In the genomic region with DNA sequence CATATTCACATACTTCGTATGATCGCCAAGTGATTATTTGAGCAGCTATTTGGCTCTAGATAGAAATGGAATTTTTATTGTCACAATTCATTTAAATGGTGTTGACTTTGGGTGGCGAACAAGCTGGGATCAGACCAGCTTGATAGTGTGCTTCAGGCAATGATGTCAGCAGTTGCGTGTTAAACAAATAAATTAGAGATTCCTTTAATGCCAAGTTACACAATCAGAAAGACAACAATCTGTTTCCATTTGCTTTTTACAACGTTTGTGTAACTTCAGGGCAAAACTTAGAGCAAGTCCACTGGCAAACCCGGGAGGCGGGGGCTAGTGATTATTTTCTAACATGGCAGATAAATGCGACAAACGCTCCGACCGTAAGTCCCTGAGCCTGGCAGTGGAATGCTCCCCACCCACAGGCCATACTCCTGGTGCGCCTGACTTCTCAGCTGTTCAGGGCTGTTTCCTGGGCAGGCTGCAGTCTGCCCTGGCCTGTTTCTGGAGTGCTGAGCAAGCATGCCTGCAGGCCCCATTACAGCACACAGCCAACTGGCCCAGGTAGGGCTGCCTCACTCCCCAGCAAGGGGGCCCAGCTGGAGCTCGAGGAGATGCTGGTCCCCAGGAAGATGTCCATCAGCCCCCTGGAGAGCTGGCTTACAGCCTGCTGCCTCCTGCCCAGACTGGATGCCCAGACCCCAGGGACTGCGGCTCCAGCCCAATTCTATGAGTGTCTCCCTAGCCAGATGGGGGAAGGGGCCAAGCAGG, we compare ENCODE assay signal across 9 cellular contexts.
DNase-seq lines count a peak whose midpoint lies in the region; ATAC-seq, FAIRE-seq and TF ChIP-seq lines count a peak whose summit lies in the region.
"Had no signal": no experiment of that assay in that cellular context is flagged by ENCODE, and none has a peak within 500 bp of the region (broad histone marks: within the 10 kb centered on the region; RNA-seq: fewer than 3 reads in every experiment).

No MANE protein-coding gene starts in this region.

- no peaks in the 10 kb centered on the region for H3K27me3 ChIP-seq in adrenal gland
- no peaks in the 10 kb centered on the region for H3K27me3 ChIP-seq in right cardiac atrium (ENCODE audit: control insufficient read depth, insufficient read depth)
- no peaks in the 10 kb centered on the region for H3K27me3 ChIP-seq in transverse colon

- no peak overlapping the region for H3K27ac Mint-ChIP-seq in activated CD8-positive, alpha-beta T cell treated with anti-CD3 and anti-CD28 coated beads, Interleukin-2, amount 10 ng/mL, durations not matched to agents 7 days and 5 days
- H3K27ac Mint-ChIP-seq: brain had no signal

- H3K4me3 Mint-ChIP-seq in activated CD8-positive, alpha-beta T cell treated with anti-CD3 and anti-CD28 coated beads, Interleukin-2, amount 10 ng/mL, durations not matched to agents 7 days and 5 days: no peak overlapping the region
- H3K4me3 Mint-ChIP-seq: brain had no signal

- no peak for TF ChIP-seq EP300 in transverse colon (IDR thresholded peaks at IDR 0.05; ENCODE audit: low read depth)

- intact Hi-C loops in adrenal gland (cut with DNase I): no loop called here
- intact Hi-C loops in right cardiac atrium (cut with DNase I): no loop called here
- intact Hi-C loops in transverse colon (cut with DNase I; ENCODE audit: low total_unique reads): no loop called here

- CTCF ChIA-PET in activated CD8-positive, alpha-beta T cell treated with anti-CD3 and anti-CD28 coated beads, Interleukin-2, amount 10 ng/mL, durations not matched to agents 7 days and 5 days (lab: Charles Lee): no interaction called here

- H3K36me3 Mint-ChIP-seq in activated CD8-positive, alpha-beta T cell treated with anti-CD3 and anti-CD28 coated beads, Interleukin-2, amount 10 ng/mL, durations not matched to agents 7 days and 5 days (ENCODE audit: low read depth): no peaks in the 10 kb centered on the region
- H3K36me3 Mint-ChIP-seq: brain had no signal

- H3K27ac ChIP-seq in adrenal gland (peak overlapping the region in 1 of 5 donors; percentile 46), right cardiac atrium (ENCODE audit: low read length) (no peak overlapping the region), transverse colon (no peak overlapping the region)

- no peaks in the 10 kb centered on the region for H3K4me1 ChIP-seq in adrenal gland (replicated peaks in 1 of 2)
- H3K4me1 ChIP-seq in right cardiac atrium (ENCODE audit: control insufficient read depth, insufficient read depth, low read length): no peaks in the 10 kb centered on the region
- H3K4me1 ChIP-seq in transverse colon: peaks cover 0 to 8% (median 5%) of the 10 kb centered on the region in 4 donors

- no peaks in the 10 kb centered on the region for H3K27me3 Mint-ChIP-seq in activated CD8-positive, alpha-beta T cell treated with anti-CD3 and anti-CD28 coated beads, Interleukin-2, amount 10 ng/mL, durations not matched to agents 7 days and 5 days (ENCODE audit: low read depth)
- H3K27me3 Mint-ChIP-seq: brain had no signal

- in situ Hi-C loops in transverse colon (cut with MboI; ENCODE audit: low pct_ligation_motif_present in 1 of 4, low pct_unique_long_range_greater_than_20kb in 1 of 4, low sequenced_read_pairs in 3 of 4): no loop called here

- no peaks in the 10 kb centered on the region for H3K4me1 Mint-ChIP-seq in activated CD8-positive, alpha-beta T cell treated with anti-CD3 and anti-CD28 coated beads, Interleukin-2, amount 10 ng/mL, durations not matched to agents 7 days and 5 days (ENCODE audit: low read depth)

- TF ChIP-seq POLR2A in adrenal gland (IDR thresholded peaks at IDR 0.05) (no peak), transverse colon (IDR thresholded peaks at IDR 0.05) (no peak)

- H3K36me3 ChIP-seq in adrenal gland (replicated peaks in 1 of 2): no peaks in the 10 kb centered on the region
- H3K36me3 ChIP-seq in transverse colon: no peaks in the 10 kb centered on the region

- H3K4me3 ChIP-seq in adrenal gland: no peak overlapping the region
- H3K4me3 ChIP-seq in right cardiac atrium (ENCODE audit: low read length): no peak overlapping the region
- no peak overlapping the region for H3K4me3 ChIP-seq in transverse colon

- TF ChIP-seq CTCF in adrenal gland (IDR thresholded peaks at IDR 0.05) (no peak), transverse colon (IDR thresholded peaks at IDR 0.05) (no peak)

- H3K9me3 Mint-ChIP-seq in activated CD8-positive, alpha-beta T cell treated with anti-CD3 and anti-CD28 coated beads, Interleukin-2, amount 10 ng/mL, durations not matched to agents 7 days and 5 days (ENCODE audit: insufficient read depth): peaks cover 11% of the 10 kb centered on the region

- DNase-seq in HTR-8/SVneo (ENCODE audit: insufficient read length, low spot score) (peak; percentile 80), adrenal gland (peak in 5 of 7 donors; percentile 9 to 65 (median 32)), right cardiac atrium (peak; percentile 72 to 87 (median 76)), transverse colon (peak; percentile 51), SW480 (ENCODE audit: low spot score) (no peak)
- DNase-seq in activated CD8-positive, alpha-beta T cell treated with anti-CD3 and anti-CD28 coated beads, Interleukin-2, amount 10 ng/mL, durations not matched to agents 7 days and 5 days: no peak
- DNase-seq: NCI-H1436 treated with DMSO at 0.1 percent for 48 hours had no signal

- POLR2A ChIA-PET in activated CD8-positive, alpha-beta T cell treated with anti-CD3 and anti-CD28 coated beads, Interleukin-2, amount 10 ng/mL, durations not matched to agents 7 days and 5 days (lab: Charles Lee): no interaction called here

- WGBS in adrenal gland, 4 donors: 57 to 67% (median 61%) methylated on average over 12 to 14 of the region's 14 CpGs
- WGBS in right cardiac atrium: 45% methylated on average over 14 of the region's 14 CpGs
- 50 to 56% methylated on average over 2 to 12 of the region's 14 CpGs for WGBS in transverse colon (ENCODE audit: low coverage in 1 of 2), 2 donors

- no peaks in the 10 kb centered on the region for H3K9me3 ChIP-seq in adrenal gland (replicated peaks in 1 of 3)
- H3K9me3 ChIP-seq in right cardiac atrium (ENCODE audit: control insufficient read depth, low read length): no peaks in the 10 kb centered on the region
- no peaks in the 10 kb centered on the region for H3K9me3 ChIP-seq in transverse colon

- ATAC-seq in right cardiac atrium (peak; percentile 90 to 93), HG03095 (IDR thresholded peaks at IDR 0.05; ENCODE audit: unreplicated experiment) (no peak)
- ATAC-seq in activated CD8-positive, alpha-beta T cell treated with anti-CD3 and anti-CD28 coated beads, Interleukin-2, amount 10 ng/mL, durations not matched to agents 7 days and 5 days: no peak

- peak; percentile 92 for FAIRE-seq in HTR-8/SVneo (lab: Jason Lieb, UNC)

Comparison
In these comparisons a context has a peak if more than half of its experiments do, and no peak if none do; other contexts are left out.
1. DNase-seq: peak in HTR-8/SVneo (single experiment), adrenal gland (5 of 7), right cardiac atrium (3 of 3) and transverse colon (single experiment); none in activated CD8-positive, alpha-beta T cell treated with anti-CD3 and anti-CD28 coated beads, Interleukin-2, amount 10 ng/mL, durations not matched to agents 7 days and 5 days (single experiment) and SW480 (single experiment).
2. ATAC-seq: peak in right cardiac atrium (2 of 2); none in activated CD8-positive, alpha-beta T cell treated with anti-CD3 and anti-CD28 coated beads, Interleukin-2, amount 10 ng/mL, durations not matched to agents 7 days and 5 days (single experiment) and HG03095 (single experiment).